In the genomic region with DNA sequence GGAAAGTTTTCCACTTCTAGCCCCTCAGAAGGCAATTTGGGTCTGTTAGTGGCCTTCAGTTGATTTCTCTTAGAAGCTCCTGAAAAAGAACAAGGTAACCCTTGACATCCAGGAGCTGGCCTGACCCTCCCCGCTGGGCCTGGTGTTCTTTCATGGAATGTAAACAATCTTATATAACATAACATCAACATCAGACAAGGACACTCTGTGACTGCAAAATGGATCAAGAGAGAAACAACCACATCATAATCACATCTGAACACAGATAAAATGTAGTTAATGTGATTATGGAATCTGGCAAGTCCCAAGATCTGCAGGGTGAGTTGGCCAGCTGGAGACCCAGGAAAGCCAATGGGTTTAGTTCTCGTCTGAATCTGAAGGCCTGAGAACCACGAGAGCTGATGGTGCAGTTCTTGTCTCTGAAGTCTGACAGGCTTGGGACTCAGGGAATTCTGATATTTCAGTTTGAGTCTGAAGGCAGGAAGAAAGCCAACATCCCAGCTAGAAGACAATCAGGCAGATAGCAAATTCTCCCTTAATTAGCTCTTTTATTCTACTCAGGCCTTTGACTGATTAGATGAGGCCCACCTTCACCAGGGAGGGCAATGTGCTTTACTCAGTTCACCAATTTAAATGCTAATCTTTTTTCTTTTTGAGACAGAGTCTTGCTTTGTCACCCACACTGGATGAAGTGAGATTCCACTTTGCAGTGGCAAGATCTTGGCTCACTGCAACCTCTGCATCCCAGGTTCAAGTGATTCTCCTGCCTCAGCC, we compare ENCODE assay signal across 24 cellular contexts.
"Had no signal": no experiment of that assay in that cellular context is flagged by ENCODE, and none has a peak within 500 bp of the region (broad histone marks: within the 10 kb centered on the region; RNA-seq: fewer than 3 reads in every experiment).

No MANE protein-coding gene starts in this region.

- FAIRE-seq: endometrium, frontal cortex, pancreas, urothelium cell line had no signal

- H3K9me3 ChIP-seq: body of pancreas, colonic mucosa, esophagus squamous epithelium, pancreas, prostate gland, spleen, transverse colon had no signal

- H3K27ac ChIP-seq: body of pancreas, colonic mucosa, epithelial cell of prostate, esophagus squamous epithelium, pancreas, prostate gland, spleen, transverse colon had no signal

- H3K27me3 ChIP-seq: body of pancreas, colonic mucosa, esophagus squamous epithelium, pancreas, spleen, transverse colon had no signal

- DNase-seq: activated B cell treated with CpG ODN at 0.5 μM for 24 hours; activated CD8-positive, alpha-beta memory T cell treated with anti-CD3 and anti-CD28 coated beads, Interleukin-2, amount 10 ng/mL, durations not matched to agents 7 days and 5 days; activated CD8-positive, alpha-beta T cell treated with anti-CD3 and anti-CD28 coated beads, Interleukin-2, amount 10 ng/mL, durations not matched to agents 7 days and 5 days; activated naive CD4-positive, alpha-beta T cell; activated T-cell treated with anti-CD3 and anti-CD28 coated beads, Interleukin-2, amount 50 U/mL, for 48 hours; aorta; body of pancreas; colonic mucosa; effector CD8-positive, alpha-beta T cell; esophagus squamous epithelium; islet precursor cell; midbrain; naive thymus-derived CD4-positive, alpha-beta T cell; nucleus accumbens; pancreas; spleen; stimulated activated CD4-positive, alpha-beta T cell treated with anti-CD3 and anti-CD28 coated beads, Interleukin-2, amount 100 ng/mL, for 48 hours; stimulated activated naive CD4-positive, alpha-beta T cell treated with Interleukin-2 at 50 U/mL for 16 hours; transverse colon had no signal

- H3K4me1 ChIP-seq: body of pancreas, colonic mucosa, pancreas, prostate gland had no signal

- ATAC-seq: activated CD8-positive, alpha-beta memory T cell treated with anti-CD3 and anti-CD28 coated beads, Interleukin-2, amount 10 ng/mL, durations not matched to agents 7 days and 5 days; activated CD8-positive, alpha-beta T cell treated with anti-CD3 and anti-CD28 coated beads, Interleukin-2, amount 10 ng/mL, durations not matched to agents 7 days and 5 days; body of pancreas; naive thymus-derived CD4-positive, alpha-beta T cell; pancreas had no signal

- H3K36me3 ChIP-seq: colonic mucosa, esophagus squamous epithelium, pancreas, prostate gland, spleen, transverse colon had no signal

- H3K4me3 ChIP-seq: body of pancreas, colonic mucosa, esophagus squamous epithelium, pancreas, prostate gland, spleen, transverse colon had no signal
